15 cellular contexts compared by ENCODE assay signal in genomic region chr3:64216706-64217105, GRCh38. TPM values are rescaled to one million over a fixed set of nuclear protein-coding genes. Genes with fewer than 3 reads are reported as not detected.
A peak's percentile ranks its signal among the peaks of the same experiment; 100 is the strongest.
DNase-seq lines count a peak whose midpoint lies in the region; ATAC-seq and TF ChIP-seq lines count a peak whose summit lies in the region.
"Had no signal": no experiment of that assay in that cellular context is flagged by ENCODE, and none has a peak within 500 bp of the region (broad histone marks: within the 10 kb centered on the region; RNA-seq: fewer than 3 reads in every experiment).

No MANE protein-coding gene starts in this region.

- POLR2A ChIA-PET in activated CD8-positive, alpha-beta T cell treated with anti-CD3 and anti-CD28 coated beads, Interleukin-2, amount 10 ng/mL, durations not matched to agents 7 days and 5 days (lab: Charles Lee), result no interaction called here

- H3K27ac ChIP-seq in mammary epithelial cell (ENCODE audit: insufficient read depth, low read depth, low read length) (peak overlapping the region; percentile 19), iPS-20b (ENCODE audit: low read length) (no peak overlapping the region), subcutaneous abdominal adipose tissue (ENCODE audit: low read depth, low read length) (peak overlapping the region; percentile 33)
- H3K27ac ChIP-seq: 22Rv1, body of pancreas, SK-N-MC had no signal

- H3K36me3 ChIP-seq in mammary epithelial cell (ENCODE audit: insufficient read depth, low read length) (no peaks in the 10 kb centered on the region), iPS-20b (ENCODE audit: insufficient read depth, low read depth, low read length) (no peaks in the 10 kb centered on the region), subcutaneous abdominal adipose tissue (ENCODE audit: control insufficient read depth in 5 of 5, insufficient read depth in 5 of 5, low read length in 5 of 5) (no peaks in the 10 kb centered on the region)

- no peaks in the 10 kb centered on the region for H3K4me1 Mint-ChIP-seq in activated CD8-positive, alpha-beta T cell treated with anti-CD3 and anti-CD28 coated beads, Interleukin-2, amount 10 ng/mL, durations not matched to agents 7 days and 5 days (ENCODE audit: low read depth)
- H3K4me1 Mint-ChIP-seq: activated CD8-positive, alpha-beta memory T cell treated with anti-CD3 and anti-CD28 coated beads, Interleukin-2, amount 10 ng/mL, durations not matched to agents 7 days and 5 days had no signal

- H3K9ac ChIP-seq in mammary epithelial cell (ENCODE audit: insufficient read depth, low read length) (peak overlapping the region; percentile 16), iPS-20b (ENCODE audit: low read depth, low read length) (no peak overlapping the region), subcutaneous abdominal adipose tissue (ENCODE audit: low read length in 5 of 5) (peak overlapping the region in 1 of 5 donors; percentile 28)

- peak overlapping the region; percentile 58 for H2AFZ ChIP-seq in mammary epithelial cell (ENCODE audit: low read depth, low read length)

- in situ Hi-C loops in mammary epithelial cell (cut with MboI; ENCODE audit: low sequenced_read_pairs in 2 of 2), result no loop called here

- H3K4me1 ChIP-seq in mammary epithelial cell (ENCODE audit: insufficient read depth, low read length), result peaks cover 57% of the 10 kb centered on the region
- peaks cover 43% of the 10 kb centered on the region for H3K4me1 ChIP-seq in iPS-20b (ENCODE audit: insufficient read depth, low read length)
- H3K4me1 ChIP-seq in subcutaneous abdominal adipose tissue (ENCODE audit: control insufficient read depth in 5 of 5, insufficient read depth in 5 of 5, low read length in 5 of 5), result peaks cover 14 to 86% (median 80%) of the 10 kb centered on the region in 5 donors

- H3K4me2 ChIP-seq in mammary epithelial cell (ENCODE audit: insufficient read depth, low read depth, low read length), result peak overlapping the region; percentile 78

- ATAC-seq in HG02678 (IDR thresholded peaks at IDR 0.05; ENCODE audit: unreplicated experiment), result no peak
- no peak for ATAC-seq in activated CD8-positive, alpha-beta T cell treated with anti-CD3 and anti-CD28 coated beads, Interleukin-2, amount 10 ng/mL, durations not matched to agents 7 days and 5 days
- ATAC-seq: activated CD8-positive, alpha-beta memory T cell treated with anti-CD3 and anti-CD28 coated beads, Interleukin-2, amount 10 ng/mL, durations not matched to agents 7 days and 5 days; body of pancreas had no signal

- H3K27me3 ChIP-seq in mammary epithelial cell (ENCODE audit: insufficient read depth, low read length), result no peaks in the 10 kb centered on the region
- H3K27me3 ChIP-seq in iPS-20b (ENCODE audit: insufficient read depth, low read length), result peaks cover 53% of the 10 kb centered on the region
- H3K27me3 ChIP-seq in subcutaneous abdominal adipose tissue (ENCODE audit: control insufficient read depth in 5 of 5, insufficient read depth in 4 of 5, low read length in 5 of 5), result no peaks in the 10 kb centered on the region
- H3K27me3 ChIP-seq: body of pancreas had no signal

- no peaks in the 10 kb centered on the region for H3K27me3 Mint-ChIP-seq in activated CD8-positive, alpha-beta T cell treated with anti-CD3 and anti-CD28 coated beads, Interleukin-2, amount 10 ng/mL, durations not matched to agents 7 days and 5 days (ENCODE audit: low read depth)
- H3K27me3 Mint-ChIP-seq: activated CD8-positive, alpha-beta memory T cell treated with anti-CD3 and anti-CD28 coated beads, Interleukin-2, amount 10 ng/mL, durations not matched to agents 7 days and 5 days; progenitor cell of endocrine pancreas had no signal

- H3K79me2 ChIP-seq in mammary epithelial cell (ENCODE audit: insufficient read depth, low read length), result peaks cover 90% of the 10 kb centered on the region

- dilution Hi-C loops in mammary epithelial cell (cut with HindIII; ENCODE audit: low sequenced_read_pairs), result loop anchor here (5.0 kb wide), 1 partner anchor 46 kb away; no protein-coding TSS in a partner anchor

- no peaks in the 10 kb centered on the region for H3K9me3 Mint-ChIP-seq in activated CD8-positive, alpha-beta T cell treated with anti-CD3 and anti-CD28 coated beads, Interleukin-2, amount 10 ng/mL, durations not matched to agents 7 days and 5 days (ENCODE audit: insufficient read depth)

- no peak for TF ChIP-seq CTCF in mammary epithelial cell (conservative IDR thresholded peaks at IDR 0.05 in 1 of 2, IDR thresholded peaks at IDR 0.05 in 1 of 2; ENCODE audit: extremely low read depth in 1 of 2, insufficient read depth in 1 of 2, low read depth in 1 of 2, low read length in 2 of 2)

- no peak overlapping the region for H3K27ac Mint-ChIP-seq in activated CD8-positive, alpha-beta T cell treated with anti-CD3 and anti-CD28 coated beads, Interleukin-2, amount 10 ng/mL, durations not matched to agents 7 days and 5 days
- H3K27ac Mint-ChIP-seq: activated CD8-positive, alpha-beta memory T cell treated with anti-CD3 and anti-CD28 coated beads, Interleukin-2, amount 10 ng/mL, durations not matched to agents 7 days and 5 days; progenitor cell of endocrine pancreas had no signal

- intact Hi-C loops in mammary epithelial cell (cut with micrococcal nuclease), result loop anchor here (1.0 kb wide), 1 partner anchor 53 kb away; no protein-coding TSS in a partner anchor

- H3K4me3 ChIP-seq in mammary epithelial cell (replicated peaks in 1 of 3; ENCODE audit: insufficient read depth in 1 of 3, low read depth in 2 of 3, low read length in 3 of 3) (no peak overlapping the region), iPS-20b (ENCODE audit: low read length) (0 out of 2 replicates have a peak overlapping the region, but pooled peaks have one; percentile 2), subcutaneous abdominal adipose tissue (ENCODE audit: low read depth in 1 of 5, low read length in 5 of 5) (no peak overlapping the region)
- H3K4me3 ChIP-seq: body of pancreas, SK-N-MC had no signal

- H4K20me1 ChIP-seq in mammary epithelial cell (ENCODE audit: insufficient read depth, low read length), result no peaks in the 10 kb centered on the region

- CTCF ChIA-PET in mammary epithelial cell (lab: Charles Lee; ENCODE audit: low non-redundant PET), result interaction anchor here (0.5 to 0.8 kb wide), 2 partner anchors 40 to 194 kb away, joined by 3 to 7 read pairs; partner anchors contain the start of gene PSMD6
- CTCF ChIA-PET in activated CD8-positive, alpha-beta T cell treated with anti-CD3 and anti-CD28 coated beads, Interleukin-2, amount 10 ng/mL, durations not matched to agents 7 days and 5 days (lab: Charles Lee), result no interaction called here

- H3K9me3 ChIP-seq in mammary epithelial cell (replicated peaks; ENCODE audit: insufficient read depth, low read length), result no peaks in the 10 kb centered on the region
- H3K9me3 ChIP-seq in iPS-20b (ENCODE audit: insufficient read depth, low read depth, low read length), result no peaks in the 10 kb centered on the region
- H3K9me3 ChIP-seq in subcutaneous abdominal adipose tissue (ENCODE audit: control insufficient read depth in 5 of 5, low read length in 5 of 5), result no peaks in the 10 kb centered on the region
- H3K9me3 ChIP-seq: body of pancreas had no signal

- DNase-seq in DMS 273 (lab: John Stamatoyannopoulos, UW; ENCODE audit: unreplicated experiment), result peak; percentile 55
- no peak for DNase-seq in DMS 273 treated with DMSO at 0.1 percent for 48 hours (lab: John Stamatoyannopoulos, UW)
- peak; percentile 81 for DNase-seq in mammary epithelial cell
- no peak for DNase-seq in activated CD8-positive, alpha-beta T cell treated with anti-CD3 and anti-CD28 coated beads, Interleukin-2, amount 10 ng/mL, durations not matched to agents 7 days and 5 days
- DNase-seq in HuH-7 (ENCODE audit: low spot score), result no peak
- DNase-seq: activated CD8-positive, alpha-beta memory T cell treated with anti-CD3 and anti-CD28 coated beads, Interleukin-2, amount 10 ng/mL, durations not matched to agents 7 days and 5 days; body of pancreas; GDM1; NCI-H1930 had no signal

- WGBS in mammary epithelial cell (ENCODE audit: low coverage, missing lambda C conversion rate), result 6% methylated on average over 5 of the region's 6 CpGs

- H3K4me3 Mint-ChIP-seq in activated CD8-positive, alpha-beta T cell treated with anti-CD3 and anti-CD28 coated beads, Interleukin-2, amount 10 ng/mL, durations not matched to agents 7 days and 5 days, result no peak overlapping the region
- H3K4me3 Mint-ChIP-seq: activated CD8-positive, alpha-beta memory T cell treated with anti-CD3 and anti-CD28 coated beads, Interleukin-2, amount 10 ng/mL, durations not matched to agents 7 days and 5 days had no signal

- H3K36me3 Mint-ChIP-seq in activated CD8-positive, alpha-beta T cell treated with anti-CD3 and anti-CD28 coated beads, Interleukin-2, amount 10 ng/mL, durations not matched to agents 7 days and 5 days (ENCODE audit: low read depth), result no peaks in the 10 kb centered on the region
- H3K36me3 Mint-ChIP-seq: activated CD8-positive, alpha-beta memory T cell treated with anti-CD3 and anti-CD28 coated beads, Interleukin-2, amount 10 ng/mL, durations not matched to agents 7 days and 5 days had no signal

- BruUV-seq in mammary epithelial cell (replicated peaks; lab: Mats Ljungman, UMichigan), result no TSS peak

RNA-seq across cellular contexts. Expression of gene PRICKLE2, which starts 8.6 kb away (rescaled TPM):
- total RNA-seq in mammary epithelial cell, result 10 to 100 TPM; 23.2 to 50.5 TPM
- 8.6 TPM for polyA plus RNA-seq in mammary epithelial cell
- 50.8 TPM for polyA minus RNA-seq in mammary epithelial cell
- not detected for total RNA-seq in activated CD8-positive, alpha-beta T cell treated with anti-CD3 and anti-CD28 coated beads, Interleukin-2, amount 10 ng/mL, durations not matched to agents 7 days and 5 days
- total RNA-seq: activated CD8-positive, alpha-beta memory T cell treated with anti-CD3 and anti-CD28 coated beads, Interleukin-2, amount 10 ng/mL, durations not matched to agents 7 days and 5 days had no signal

Comparison
In these comparisons a context has a peak if more than half of its experiments do, and no peak if none do; other contexts are left out.
1. DNase-seq: peak in DMS 273 (single experiment) and mammary epithelial cell (single experiment); none in DMS 273 treated with DMSO at 0.1 percent for 48 hours (single experiment), activated CD8-positive, alpha-beta T cell treated with anti-CD3 and anti-CD28 coated beads, Interleukin-2, amount 10 ng/mL, durations not matched to agents 7 days and 5 days (single experiment) and HuH-7 (single experiment).
2. RNA of gene PRICKLE2, which starts 8.6 kb away (total RNA-seq): 23.2 to 50.5 TPM in mammary epithelial cell; not detected in activated CD8-positive, alpha-beta T cell treated with anti-CD3 and anti-CD28 coated beads, Interleukin-2, amount 10 ng/mL, durations not matched to agents 7 days and 5 days; every median in the first group is over 10 times any median in the second.